1 cellular context compared by ENCODE assay signal in the genomic region with DNA sequence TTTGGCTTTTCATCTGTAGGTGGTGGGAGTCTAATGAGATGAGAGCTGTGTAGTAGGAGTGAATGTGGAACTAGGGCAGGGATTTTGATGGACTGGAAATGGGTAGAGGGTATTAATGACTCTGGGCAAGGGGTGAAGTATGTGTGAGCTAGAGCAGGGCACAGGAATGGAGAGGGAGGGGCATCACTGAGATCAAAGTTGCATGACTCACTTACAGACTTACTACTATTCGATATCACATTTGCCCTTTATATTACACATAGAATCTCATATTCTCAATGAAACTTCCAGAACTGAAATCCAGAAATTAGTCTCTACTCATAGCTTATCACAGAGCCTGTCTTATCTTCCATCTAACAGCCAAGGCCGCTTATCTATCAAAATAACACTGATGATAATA.
TF ChIP-seq lines count a peak whose summit lies in the region.

No MANE protein-coding gene starts in this region.

TF ChIP-seq in IMR-90, 13 proteins besides CTCF, POLR2A, EP300 and RAD21:
- no peak for TF ChIP-seq SMC3 (IDR thresholded peaks at IDR 0.05; ENCODE audit: low read depth, low read length)
- no peak for TF ChIP-seq RFX5 (IDR thresholded peaks at IDR 0.05; ENCODE audit: low read depth, low read length)
- TF ChIP-seq MAFK (IDR thresholded peaks at IDR 0.05; ENCODE audit: low read depth, low read length): no peak
- no peak for TF ChIP-seq NFE2L2 (IDR thresholded peaks at IDR 0.05; ENCODE audit: low read depth, low read length)
- TF ChIP-seq RCOR1 (IDR thresholded peaks at IDR 0.05; ENCODE audit: insufficient replicate concordance, low read length): no peak
TF ChIP-seq in IMR-90: peak in this region for 0.
